ENCODE assay signal across 1 cellular context in genomic region chr2:186575302-186575701, GRCh38.
TF ChIP-seq lines count a peak whose summit lies in the region.

No MANE protein-coding gene starts in this region.

TF ChIP-seq in K562, 482 proteins besides CTCF, POLR2A, EP300 and RAD21 (continued from another document and continues in another):
- no peak for TF ChIP-seq ZBTB40 (IDR thresholded peaks at IDR 0.05)
- no peak for TF ChIP-seq ZBTB40 (CRISPR knock-in tag; IDR thresholded peaks at IDR 0.05)
- TF ChIP-seq GATAD2A (IDR thresholded peaks at IDR 0.05) = no peak
- TF ChIP-seq NFIC (IDR thresholded peaks at IDR 0.05) = no peak
- TF ChIP-seq CREM (IDR thresholded peaks at IDR 0.05; ENCODE audit: low read depth) = no peak
- TF ChIP-seq AFF4 (CRISPR knock-in tag; IDR thresholded peaks at IDR 0.05) = no peak
- no peak for TF ChIP-seq NR2F6 (CRISPR knock-in tag; IDR thresholded peaks at IDR 0.05)
- no peak for TF ChIP-seq MITF (IDR thresholded peaks at IDR 0.05)
- no peak for TF ChIP-seq CHD4 (IDR thresholded peaks at IDR 0.05; ENCODE audit: insufficient read depth, insufficient replicate concordance, low read depth, low read length, poor library complexity, severe bottlenecking)
- TF ChIP-seq BHLHE40 (IDR thresholded peaks at IDR 0.05; ENCODE audit: low read length) = no peak
- TF ChIP-seq CTCFL (IDR thresholded peaks at IDR 0.05; ENCODE audit: borderline replicate concordance, insufficient read depth, low read depth, low read length, poor library complexity, severe bottlenecking) = no peak
- TF ChIP-seq ZNF639 (CRISPR knock-in tag; conservative IDR thresholded peaks at IDR 0.05 in 1 of 2, IDR thresholded peaks at IDR 0.05 in 1 of 2) = peak in 1 of 2 experiments; percentile 43; a peak in 1 of 4 replicates
- TF ChIP-seq ZEB2 (IDR thresholded peaks at IDR 0.05) = no peak
- no peak for TF ChIP-seq ZNF436 (CRISPR knock-in tag; IDR thresholded peaks at IDR 0.05)
- no peak for TF ChIP-seq SFPQ (IDR thresholded peaks at IDR 0.05; ENCODE audit: low read depth, low read length)
- peak; percentile 49 for TF ChIP-seq CBFA2T3 (IDR thresholded peaks at IDR 0.05)
- TF ChIP-seq ZNF408 (CRISPR knock-in tag; IDR thresholded peaks at IDR 0.05; ENCODE audit: low read depth) = no peak
- TF ChIP-seq ETS2 (tag; IDR thresholded peaks at IDR 0.05; ENCODE audit: borderline replicate concordance, poor library complexity, severe bottlenecking) = no peak
- TF ChIP-seq ZFP30 (CRISPR knock-in tag; IDR thresholded peaks at IDR 0.05; ENCODE audit: borderline replicate concordance) = no peak
- no peak for TF ChIP-seq CUX1 (CRISPR knock-in tag; IDR thresholded peaks at IDR 0.05)
- TF ChIP-seq GABPA (tag; conservative IDR thresholded peaks at IDR 0.05; ENCODE audit: low read depth) = no peak
